20 cellular contexts compared by ENCODE assay signal in the genomic region with DNA sequence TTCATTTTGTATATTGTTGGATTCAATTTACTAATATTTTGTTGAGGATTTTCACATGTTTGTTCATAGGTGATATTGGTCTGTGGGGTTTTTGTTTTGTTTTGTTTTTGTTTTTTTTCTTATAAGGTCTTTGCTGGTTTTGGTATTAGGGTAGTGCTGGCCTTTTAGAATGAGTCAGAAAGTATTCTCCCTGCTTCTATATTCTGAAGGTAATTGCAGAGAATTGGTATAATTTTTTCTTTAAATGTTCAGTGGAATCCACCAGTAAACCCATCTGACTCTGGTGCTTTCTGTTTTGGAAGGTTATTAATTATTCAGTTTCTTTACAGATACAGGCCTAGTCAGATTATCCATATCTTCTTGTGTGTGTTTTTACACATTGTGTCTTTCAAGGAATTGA. TPM values are rescaled to one million over a fixed set of nuclear protein-coding genes. Genes with fewer than 3 reads are reported as not detected.
DNase-seq lines count a peak whose midpoint lies in the region; ATAC-seq and TF ChIP-seq lines count a peak whose summit lies in the region.
"Had no signal": no experiment of that assay in that cellular context is flagged by ENCODE, and none has a peak within 500 bp of the region (broad histone marks: within the 10 kb centered on the region; RNA-seq: fewer than 3 reads in every experiment).

No MANE protein-coding gene starts in this region.

- H3K4me3 Mint-ChIP-seq in brain = peak overlapping the region in 4 of 5 experiments; percentile 79 to 87 (median 82)

- no peak overlapping the region for H3K4me2 ChIP-seq in OCI-LY7 (ENCODE audit: low read length)
- H3K4me2 ChIP-seq: A549 had no signal

- DNase-seq in OCI-LY7 (ENCODE audit: low spot score) = no peak
- DNase-seq in RWPE1 (ENCODE audit: low spot score) = no peak
- DNase-seq: COR-L47, DMS153, KBM-7, NCI-H1048, NCI-H1694 treated with DMSO at 0.1 percent for 48 hours, NCI-H345, NCI-H69, Right ventricle myocardium superior, T-helper 2 cell had no signal

- no peak overlapping the region for H2AFZ ChIP-seq in OCI-LY7 (ENCODE audit: low read length)

- no peak overlapping the region for H3K27ac ChIP-seq in OCI-LY7 (ENCODE audit: low read depth, low read length, poor library complexity, severe bottlenecking)
- no peak overlapping the region for H3K27ac ChIP-seq in RWPE1
- H3K27ac ChIP-seq: A549, C4-2B had no signal

- intact Hi-C loops in OCI-LY7 (cut with micrococcal nuclease; ENCODE audit: unreplicated experiment) = no loop called here

- peaks cover 87% of the 10 kb centered on the region for H3K4me1 Mint-ChIP-seq in brain

- H3K27me3 Mint-ChIP-seq in brain = peaks cover 6% of the 10 kb centered on the region

- ATAC-seq in GM18498 (IDR thresholded peaks at IDR 0.05; ENCODE audit: unreplicated experiment) = peak; percentile 45
- ATAC-seq in GM21717 (IDR thresholded peaks at IDR 0.05; ENCODE audit: unreplicated experiment) = peak; percentile 42
- ATAC-seq in HG03378 (IDR thresholded peaks at IDR 0.05; ENCODE audit: unreplicated experiment) = peak; percentile 57
- no peak for ATAC-seq in GM18873 (IDR thresholded peaks at IDR 0.05; ENCODE audit: low FRiP score, unreplicated experiment)
- ATAC-seq: A549, HCT116, SK-N-SH treated with all-trans-retinoic acid at 6 μM for 48 hours had no signal

- no peak overlapping the region for H3K27ac Mint-ChIP-seq in brain

- H3K4me3 ChIP-seq in OCI-LY7 (ENCODE audit: low read depth, low read length, poor library complexity, severe bottlenecking) = no peak overlapping the region
- H3K4me3 ChIP-seq: A549 had no signal

- peaks cover 8% of the 10 kb centered on the region; the same call in 1 of the 2 replicates for H4K20me1 ChIP-seq in OCI-LY7 (ENCODE audit: insufficient read depth, low read length)

- peaks cover 92% of the 10 kb centered on the region for H3K36me3 Mint-ChIP-seq in brain

- POLR2A ChIA-PET in OCI-LY7 (lab: Charles Lee) = no interaction called here
- POLR2A ChIA-PET in RWPE1 (lab: Yijun Ruan, JAX; ENCODE audit: low non-redundant PET) = no interaction called here

- peaks cover 10% of the 10 kb centered on the region for H3K9me3 ChIP-seq in OCI-LY7 (ENCODE audit: low read length)

- H3K36me3 ChIP-seq in OCI-LY7 (ENCODE audit: insufficient read depth, low read length) = peaks cover 36% of the 10 kb centered on the region

- CTCF ChIA-PET in OCI-LY7 (lab: Charles Lee; ENCODE audit: unreplicated experiment) = no interaction called here
- CTCF ChIA-PET in RWPE1 (lab: Yijun Ruan, JAX) = no interaction called here

- TF ChIP-seq CTCF in brain (conservative IDR thresholded peaks at IDR 0.05) (no peak), OCI-LY7 (conservative IDR thresholded peaks at IDR 0.05; ENCODE audit: low read length) (no peak), RWPE1 (conservative IDR thresholded peaks at IDR 0.05; ENCODE audit: low read depth) (no peak)

- peaks cover 13% of the 10 kb centered on the region for H3K4me1 ChIP-seq in OCI-LY7 (ENCODE audit: insufficient read depth, low read length, poor library complexity, severe bottlenecking)

- BruUV-seq in OCI-LY7 (replicated peaks; lab: Mats Ljungman, UMichigan) = no TSS peak

- H3K9me2 ChIP-seq in OCI-LY7 (ENCODE audit: insufficient read depth, low read length) = no peaks in the 10 kb centered on the region

- H3K9me3 Mint-ChIP-seq in brain = peaks cover 47 to 65% (median 58%) of the 10 kb centered on the region in 5 experiments

- peaks cover 100% of the 10 kb centered on the region for H3K79me2 ChIP-seq in OCI-LY7 (ENCODE audit: insufficient read depth, low read depth, low read length)

RNA-seq across cellular contexts. Expression of a gene that starts 8.9 kb away (rescaled TPM):
- 5.2 TPM for polyA plus RNA-seq in brain (ENCODE audit: insufficient read depth, low read depth, low replicate concordance)
- total RNA-seq in OCI-LY7 (2014; rRNA removed; shearing (Covaris generic)) = 11.4 and 12.4 TPM in 2 replicates
- total RNA-seq in OCI-LY7 (2022) = 11.6 and 14.2 TPM in 2 replicates

RNA-seq across cellular contexts. Expression of a gene that starts 9.2 kb away (rescaled TPM):
- polyA plus RNA-seq in brain (ENCODE audit: insufficient read depth, low read depth, low replicate concordance) = 3.5 TPM
- total RNA-seq in OCI-LY7 (2014; rRNA removed; shearing (Covaris generic)) = 3.7 and 10.6 TPM in 2 replicates
- 11.9 and 12.7 TPM in 2 replicates for total RNA-seq in OCI-LY7 (2022)
